9 cellular contexts compared by ENCODE assay signal in the genomic region with DNA sequence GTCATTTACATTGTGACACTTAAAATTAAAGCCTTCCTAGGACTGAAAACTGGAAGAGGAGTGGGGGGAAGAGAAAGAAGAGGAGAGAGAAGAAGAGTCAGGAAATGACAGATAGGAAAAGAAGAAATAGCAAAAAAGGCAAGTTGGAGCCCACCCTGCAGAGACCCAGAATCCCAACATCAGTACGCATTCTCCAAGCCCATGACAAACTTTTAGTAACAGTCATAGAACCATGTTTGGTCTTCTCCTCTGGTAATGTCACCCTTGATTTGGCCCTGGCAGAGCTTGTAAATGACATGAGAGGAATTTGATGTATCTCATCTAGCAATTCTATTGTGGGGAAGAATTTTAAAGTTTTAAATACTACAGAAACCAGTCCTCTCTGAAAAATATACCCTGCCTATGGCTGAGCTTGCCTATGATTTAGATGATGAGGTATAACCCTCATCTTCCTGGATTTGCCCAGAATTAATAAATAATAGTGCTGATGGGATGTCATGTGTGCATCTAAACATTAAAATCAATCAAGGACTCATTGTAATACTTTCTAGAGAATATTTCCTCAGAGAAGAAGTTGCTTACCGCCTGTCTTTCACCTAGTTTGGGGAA. TPM values are rescaled to one million over a fixed set of nuclear protein-coding genes. Genes with fewer than 3 reads are reported as not detected.
"Had no signal": no experiment of that assay in that cellular context is flagged by ENCODE, and none has a peak within 500 bp of the region (broad histone marks: within the 10 kb centered on the region; RNA-seq: fewer than 3 reads in every experiment).

No MANE protein-coding gene starts in this region.

- H3K4me3 ChIP-seq: K562 had no signal

- H3K27ac ChIP-seq: HL-60, KMS-11 had no signal

- H3K4me2 ChIP-seq: KMS-11 had no signal

- ATAC-seq: K562 had no signal

- H3K9ac ChIP-seq: KMS-11 had no signal

- FAIRE-seq: HTR-8/SVneo, K562 had no signal

- DNase-seq: IMR-90, KBM-7, KG1 had no signal

RNA-seq across cellular contexts. Expression of a gene that starts 40.2 kb away (rescaled TPM):
- total RNA-seq: HT-29 had no signal
- polyA plus RNA-seq: IgD-negative memory B cell, IMR-90, K562 had no signal
